ENCODE assay signal across 11 cellular contexts in genomic region chr3:179432021-179432420, GRCh38. TPM values are rescaled to one million over a fixed set of nuclear protein-coding genes. Genes with fewer than 3 reads are reported as not detected.
A peak's percentile ranks its signal among the peaks of the same experiment; 100 is the strongest.
DNase-seq lines count a peak whose midpoint lies in the region; ATAC-seq, FAIRE-seq and TF ChIP-seq lines count a peak whose summit lies in the region.
"Had no signal": no experiment of that assay in that cellular context is flagged by ENCODE, and none has a peak within 500 bp of the region (broad histone marks: within the 10 kb centered on the region; RNA-seq: fewer than 3 reads in every experiment).

No MANE protein-coding gene starts in this region.

- H3K27me3 ChIP-seq in left ventricle myocardium inferior (ENCODE audit: low read depth) = no peaks in the 10 kb centered on the region
- no peaks in the 10 kb centered on the region for H3K27me3 ChIP-seq in astrocyte (ENCODE audit: insufficient read depth, low read length)
- no peaks in the 10 kb centered on the region for H3K27me3 ChIP-seq in upper lobe of right lung
- no peaks in the 10 kb centered on the region for H3K27me3 ChIP-seq in PC-9 (ENCODE audit: insufficient read depth, low read depth)
- H3K27me3 ChIP-seq: tibial artery had no signal

- H3K9ac ChIP-seq in astrocyte (ENCODE audit: low read length) = no peak overlapping the region

- no peaks in the 10 kb centered on the region for H3K9me3 ChIP-seq in left ventricle myocardium inferior (replicated peaks)
- H3K9me3 ChIP-seq in astrocyte (ENCODE audit: insufficient read depth, low read depth, low read length) = no peaks in the 10 kb centered on the region
- H3K9me3 ChIP-seq in upper lobe of right lung = no peaks in the 10 kb centered on the region
- no peaks in the 10 kb centered on the region for H3K9me3 ChIP-seq in PC-9 (ENCODE audit: insufficient read depth, low read depth)
- H3K9me3 ChIP-seq: tibial artery had no signal

- H3K9me2 ChIP-seq in PC-9 (ENCODE audit: insufficient read depth) = no peaks in the 10 kb centered on the region

- peak overlapping the region; percentile 64 for H3K4me3 Mint-ChIP-seq in astrocyte (ENCODE audit: unreplicated experiment)
- H3K4me3 Mint-ChIP-seq: activated naive CD4-positive, alpha-beta T cell treated with anti-CD3 and anti-CD28 coated beads, Interleukin-2, amount 50 U/mL, for 24 hours had no signal

- ATAC-seq in left cardiac atrium (peak; percentile 23 to 51), HG03342 (IDR thresholded peaks at IDR 0.05; ENCODE audit: unreplicated experiment) (peak; percentile 75), upper lobe of right lung (peak; percentile 85)

- DNase-seq in left cardiac atrium = no peak
- DNase-seq in left ventricle myocardium inferior = no peak
- DNase-seq in astrocyte (ENCODE audit: low read depth) = no peak
- DNase-seq in upper lobe of right lung = no peak
- no peak for DNase-seq in PC-9
- DNase-seq in NCI-H345 treated with DMSO at 0.1 percent for 48 hours (lab: John Stamatoyannopoulos, UW; ENCODE audit: unreplicated experiment) = no peak
- no peak for DNase-seq in activated naive CD4-positive, alpha-beta T cell treated with Interleukin-2 at 50 U/mL for 16 hours

- peaks cover 4% of the 10 kb centered on the region for H3K36me3 Mint-ChIP-seq in astrocyte (ENCODE audit: low read depth, unreplicated experiment)
- H3K36me3 Mint-ChIP-seq: activated naive CD4-positive, alpha-beta T cell treated with anti-CD3 and anti-CD28 coated beads, Interleukin-2, amount 50 U/mL, for 24 hours had no signal

- H3K4me1 Mint-ChIP-seq in astrocyte (ENCODE audit: low read depth, unreplicated experiment) = peaks cover 31% of the 10 kb centered on the region
- H3K4me1 Mint-ChIP-seq: activated naive CD4-positive, alpha-beta T cell treated with anti-CD3 and anti-CD28 coated beads, Interleukin-2, amount 50 U/mL, for 24 hours had no signal

- intact Hi-C loops in left cardiac atrium (cut with DNase I) (no loop called here), left ventricle myocardium inferior (cut with micrococcal nuclease) (no loop called here), upper lobe of right lung (cut with DNase I) (no loop called here), PC-9 (cut with micrococcal nuclease; ENCODE audit: unreplicated experiment) (no loop called here)

- peaks cover 82% of the 10 kb centered on the region for H3K4me1 ChIP-seq in left ventricle myocardium inferior
- no peaks in the 10 kb centered on the region for H3K4me1 ChIP-seq in astrocyte (ENCODE audit: insufficient read depth, low read length)
- H3K4me1 ChIP-seq in upper lobe of right lung = peaks cover 21% of the 10 kb centered on the region
- H3K4me1 ChIP-seq in PC-9 (replicated peaks; ENCODE audit: insufficient read depth) = no peaks in the 10 kb centered on the region

- no peak overlapping the region for H2AFZ ChIP-seq in astrocyte (ENCODE audit: low read depth, low read length)
- no peak overlapping the region for H2AFZ ChIP-seq in PC-9

- H3K9me3 Mint-ChIP-seq in astrocyte (ENCODE audit: unreplicated experiment) = no peaks in the 10 kb centered on the region
- H3K9me3 Mint-ChIP-seq: activated naive CD4-positive, alpha-beta T cell treated with anti-CD3 and anti-CD28 coated beads, Interleukin-2, amount 50 U/mL, for 24 hours had no signal

- FAIRE-seq in astrocyte (lab: Jason Lieb, UNC) = no peak

- H3K36me3 ChIP-seq in left ventricle myocardium inferior (no peaks in the 10 kb centered on the region), astrocyte (ENCODE audit: insufficient read depth, low read length) (no peaks in the 10 kb centered on the region), upper lobe of right lung (no peaks in the 10 kb centered on the region), PC-9 (ENCODE audit: low read depth) (no peaks in the 10 kb centered on the region)
- H3K36me3 ChIP-seq: tibial artery had no signal

- no peak overlapping the region for H3K27ac ChIP-seq in left ventricle myocardium inferior (replicated peaks)
- no peak overlapping the region for H3K27ac ChIP-seq in astrocyte (ENCODE audit: low read depth, low read length)
- H3K27ac ChIP-seq in upper lobe of right lung = no peak overlapping the region
- H3K27ac ChIP-seq in PC-9 = no peak overlapping the region

- TF ChIP-seq CTCF in left ventricle myocardium inferior (IDR thresholded peaks at IDR 0.05; ENCODE audit: borderline replicate concordance) (no peak), astrocyte (IDR thresholded peaks at IDR 0.05; ENCODE audit: insufficient read depth, low read depth, low read length) (no peak), upper lobe of right lung (IDR thresholded peaks at IDR 0.05) (no peak), PC-9 (conservative IDR thresholded peaks at IDR 0.05) (no peak)

- CTCF ChIA-PET in PC-9 (lab: Charles Lee) = no interaction called here

- H4K20me1 ChIP-seq in astrocyte (ENCODE audit: insufficient read depth, low read length) = peaks cover 91% of the 10 kb centered on the region
- no peaks in the 10 kb centered on the region for H4K20me1 ChIP-seq in PC-9 (ENCODE audit: insufficient read depth)

- no peaks in the 10 kb centered on the region for H3F3A ChIP-seq in PC-9 (ENCODE audit: insufficient read depth, low read depth)

- no peaks in the 10 kb centered on the region for H3K27me3 Mint-ChIP-seq in astrocyte (ENCODE audit: low read depth, unreplicated experiment)
- H3K27me3 Mint-ChIP-seq: progenitor cell of endocrine pancreas had no signal

- no peak overlapping the region for H3K4me3 ChIP-seq in left ventricle myocardium inferior
- no peak overlapping the region for H3K4me3 ChIP-seq in astrocyte (ENCODE audit: insufficient read depth, low read depth, low read length)
- no peak overlapping the region for H3K4me3 ChIP-seq in upper lobe of right lung
- no peak overlapping the region for H3K4me3 ChIP-seq in PC-9
- H3K4me3 ChIP-seq: tibial artery had no signal

- POLR2A ChIA-PET in PC-9 (lab: Charles Lee; ENCODE audit: unreplicated experiment) = no interaction called here

- H3K79me2 ChIP-seq in astrocyte (ENCODE audit: insufficient read depth, low read length) (peaks cover 98% of the 10 kb centered on the region), PC-9 (ENCODE audit: low read depth) (no peaks in the 10 kb centered on the region)

- BruUV-seq in PC-9 (replicated peaks; lab: Mats Ljungman, UMichigan) = no TSS peak

- no peak overlapping the region for H3K27ac Mint-ChIP-seq in astrocyte (ENCODE audit: unreplicated experiment)
- H3K27ac Mint-ChIP-seq: activated naive CD4-positive, alpha-beta T cell treated with anti-CD3 and anti-CD28 coated beads, Interleukin-2, amount 50 U/mL, for 24 hours; progenitor cell of endocrine pancreas had no signal

- no peak overlapping the region for H3K4me2 ChIP-seq in astrocyte (ENCODE audit: low read length)
- H3K4me2 ChIP-seq in PC-9 = no peak overlapping the region

RNA-seq across cellular contexts. Expression of gene GNB4, which starts 19.2 kb away (rescaled TPM):
- 10 to 100 TPM; 17.0 to 41.2 TPM for total RNA-seq in left cardiac atrium
- total RNA-seq in left ventricle myocardium inferior = 11.9 TPM
- 83.7 and 85.7 TPM in 2 replicates for total RNA-seq in astrocyte
- 56.6 TPM for total RNA-seq in upper lobe of right lung
- 18.0 and 19.4 TPM in 2 replicates for total RNA-seq in PC-9 (2021)
